In the genomic region with DNA sequence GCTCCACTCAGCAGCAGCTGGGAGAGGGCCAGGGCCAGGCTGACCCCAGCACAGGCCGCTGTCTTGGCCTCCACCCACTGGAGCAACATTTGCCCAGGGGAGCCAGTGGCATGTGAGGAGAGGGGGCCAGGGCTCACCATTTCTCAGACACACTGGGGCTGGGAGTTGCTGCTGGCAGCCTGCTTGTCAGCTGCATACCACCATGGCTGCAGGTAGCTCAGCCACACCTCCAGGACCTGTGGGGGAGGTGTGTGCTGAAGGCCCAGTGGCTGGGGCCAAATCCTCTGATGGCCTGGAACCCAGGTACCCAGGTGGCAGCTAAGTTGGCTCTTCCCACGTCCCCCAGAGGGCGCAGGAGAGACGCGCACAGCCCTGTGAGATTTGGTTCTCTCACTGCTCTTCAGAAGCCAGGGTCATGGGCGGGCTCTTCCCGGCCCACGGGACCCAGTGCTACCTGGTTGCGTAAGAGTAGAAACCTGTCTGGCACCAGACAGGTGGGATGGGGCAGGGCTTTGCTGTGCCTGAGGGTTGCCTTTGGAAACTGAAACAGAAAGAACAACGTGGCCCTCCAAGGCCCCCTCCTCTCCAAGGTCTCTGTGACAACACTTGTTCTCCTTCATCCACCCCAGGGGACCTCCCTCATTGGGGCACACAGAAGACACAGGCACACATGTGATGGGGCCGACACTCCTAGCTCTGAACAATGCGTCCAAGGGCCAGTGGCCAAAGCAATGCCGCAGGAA, we compare ENCODE assay signal across 7 cellular contexts.
DNase-seq lines count a peak whose midpoint lies in the region; ATAC-seq, FAIRE-seq and TF ChIP-seq lines count a peak whose summit lies in the region.

No MANE protein-coding gene starts in this region.

- H3K4me1 ChIP-seq in astrocyte (ENCODE audit: insufficient read depth, low read length): no peaks in the 10 kb centered on the region

- H3K79me2 ChIP-seq in astrocyte (ENCODE audit: insufficient read depth, low read length): no peaks in the 10 kb centered on the region

- H3K4me2 ChIP-seq in astrocyte (ENCODE audit: low read length): no peak overlapping the region

- no peaks in the 10 kb centered on the region for H3K9me3 ChIP-seq in astrocyte (ENCODE audit: insufficient read depth, low read depth, low read length)

- peaks cover 10% of the 10 kb centered on the region for H3K4me1 Mint-ChIP-seq in astrocyte (ENCODE audit: low read depth, unreplicated experiment)

- no peak overlapping the region for H3K27ac ChIP-seq in astrocyte (ENCODE audit: low read depth, low read length)

- H3K4me3 Mint-ChIP-seq in astrocyte (ENCODE audit: unreplicated experiment): no peak overlapping the region

- H2AFZ ChIP-seq in astrocyte (ENCODE audit: low read depth, low read length): no peak overlapping the region

- no peak for ATAC-seq in HG03460 (IDR thresholded peaks at IDR 0.05; ENCODE audit: unreplicated experiment)

- H3K9me3 Mint-ChIP-seq in astrocyte (ENCODE audit: unreplicated experiment): no peaks in the 10 kb centered on the region

- peaks cover 34% of the 10 kb centered on the region for H3K27me3 Mint-ChIP-seq in astrocyte (ENCODE audit: low read depth, unreplicated experiment)

- no peaks in the 10 kb centered on the region for H3K36me3 Mint-ChIP-seq in astrocyte (ENCODE audit: low read depth, unreplicated experiment)

- TF ChIP-seq CTCF in GM12872 (IDR thresholded peaks at IDR 0.05; ENCODE audit: insufficient read depth, low read depth, low read length) (peak; percentile 95), astrocyte (IDR thresholded peaks at IDR 0.05; ENCODE audit: insufficient read depth, low read depth, low read length) (peak; percentile 48)

- peaks cover 4% of the 10 kb centered on the region for H3K27me3 ChIP-seq in astrocyte (ENCODE audit: insufficient read depth, low read length)

- DNase-seq in NCI-H128 (lab: John Stamatoyannopoulos, UW; ENCODE audit: unreplicated experiment) (peak; percentile 12), T-helper 2 cell (peak; percentile 33 to 80 (median 57)), astrocyte (ENCODE audit: low read depth) (peak; percentile 12), inferior parietal cortex (ENCODE audit: extremely low spot score) (peak; percentile 61)
- peak; percentile 52 to 58 for DNase-seq in stimulated activated CD4-positive, alpha-beta T cell treated with anti-CD3 and anti-CD28 coated beads, Interleukin-2, amount 100 ng/mL, for 48 hours

- no peak overlapping the region for H3K27ac Mint-ChIP-seq in astrocyte (ENCODE audit: unreplicated experiment)

- H3K4me3 ChIP-seq in astrocyte (ENCODE audit: insufficient read depth, low read depth, low read length): no peak overlapping the region

- H4K20me1 ChIP-seq in astrocyte (ENCODE audit: insufficient read depth, low read length): no peaks in the 10 kb centered on the region

- H3K9ac ChIP-seq in astrocyte (ENCODE audit: low read length): no peak overlapping the region

- no peaks in the 10 kb centered on the region for H3K36me3 ChIP-seq in astrocyte (ENCODE audit: insufficient read depth, low read length)

- no peak for FAIRE-seq in astrocyte (lab: Jason Lieb, UNC)
